Comparison of ENCODE assay signal across 15 cellular contexts in the genomic region with DNA sequence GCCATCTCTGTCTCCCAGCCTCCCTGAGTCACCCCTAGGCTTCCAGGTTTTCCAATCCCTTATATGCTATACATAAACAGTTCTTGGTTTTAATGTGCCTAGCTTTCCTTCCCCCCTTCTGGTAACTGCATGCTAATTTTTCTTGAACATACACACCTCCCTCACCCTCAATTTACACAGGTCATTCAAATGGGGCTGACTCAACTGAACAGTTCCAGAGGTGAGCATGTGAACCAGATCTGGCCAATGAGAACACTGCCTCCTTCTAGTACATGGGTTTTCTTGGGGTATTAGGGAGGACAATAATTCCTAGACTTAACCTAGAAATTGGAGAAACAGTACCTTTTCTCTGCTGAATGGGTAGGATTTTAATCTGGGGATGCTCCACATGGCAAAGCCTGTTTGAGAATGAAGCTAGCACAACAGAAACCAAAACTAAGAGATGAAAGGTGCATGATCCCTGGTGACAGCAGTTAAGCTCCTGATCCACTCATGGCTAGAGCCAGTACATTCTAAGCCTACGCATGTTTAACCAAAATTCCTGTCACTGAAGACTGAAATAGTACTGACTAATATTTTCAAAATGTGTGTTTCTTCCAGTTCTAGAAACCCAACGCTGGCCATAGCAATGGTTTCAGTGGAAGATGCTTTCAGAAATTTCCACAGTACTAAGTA. TPM values are rescaled to one million over a fixed set of nuclear protein-coding genes. Genes with fewer than 3 reads are reported as not detected.
DNase-seq lines count a peak whose midpoint lies in the region; ATAC-seq lines count a peak whose summit lies in the region.
"Had no signal": no experiment of that assay in that cellular context is flagged by ENCODE, and none has a peak within 500 bp of the region (broad histone marks: within the 10 kb centered on the region; RNA-seq: fewer than 3 reads in every experiment).

No MANE protein-coding gene starts in this region.

- peak; percentile 73 for ATAC-seq in activated naive CD8-positive, alpha-beta T cell treated with anti-CD3 and anti-CD28 coated beads, Interleukin-2, amount 50 U/mL, for 24 hours
- peak; percentile 83 for ATAC-seq in stimulated activated naive CD8-positive, alpha-beta T cell treated with anti-CD3 and anti-CD28 coated beads, Interleukin-15, amount 100 ng/mL, for 72 hours
- ATAC-seq: left colon had no signal

- 97 to 99% methylated on average over 2 of the region's 2 CpGs for WGBS in GM23248 (ENCODE audit: low coverage in 1 of 2, low lambda C conversion rate in 2 of 2, missing lambda C conversion rate in 2 of 2), 2 experiments

- in situ Hi-C loops in GM23248 (cut with MboI), result no loop called here

- H3K27ac ChIP-seq in GM23248, result no peak overlapping the region
- H3K27ac ChIP-seq: adrenal gland had no signal

- no peaks in the 10 kb centered on the region for H3K27me3 Mint-ChIP-seq in activated naive CD4-positive, alpha-beta T cell treated with anti-CD3 and anti-CD28 coated beads, Interleukin-2, amount 10 ng/mL, durations not matched to agents 7 days and 5 days
- no peaks in the 10 kb centered on the region for H3K27me3 Mint-ChIP-seq in activated naive CD8-positive, alpha-beta T cell treated with anti-CD3 and anti-CD28 coated beads, Interleukin-2, amount 50 U/mL, for 24 hours
- H3K27me3 Mint-ChIP-seq in stimulated activated naive CD8-positive, alpha-beta T cell treated with anti-CD3 and anti-CD28 coated beads, Interleukin-15, amount 100 ng/mL, for 72 hours, result no peaks in the 10 kb centered on the region

- peaks cover 21% of the 10 kb centered on the region for H3K4me1 ChIP-seq in GM23248 (ENCODE audit: insufficient read depth)
- H3K4me1 ChIP-seq: HAP-1 had no signal

- H3K27ac Mint-ChIP-seq in activated naive CD4-positive, alpha-beta T cell treated with anti-CD3 and anti-CD28 coated beads, Interleukin-2, amount 10 ng/mL, durations not matched to agents 7 days and 5 days, result peak overlapping the region; percentile 62
- no peak overlapping the region for H3K27ac Mint-ChIP-seq in activated naive CD8-positive, alpha-beta T cell treated with anti-CD3 and anti-CD28 coated beads, Interleukin-2, amount 50 U/mL, for 24 hours
- H3K27ac Mint-ChIP-seq in stimulated activated naive CD8-positive, alpha-beta T cell treated with anti-CD3 and anti-CD28 coated beads, Interleukin-15, amount 100 ng/mL, for 72 hours, result no peak overlapping the region

- H3F3A ChIP-seq in GM23248 (ENCODE audit: insufficient read depth), result peaks cover 18% of the 10 kb centered on the region; the same call in 1 of the 2 replicates

- H3K4me1 Mint-ChIP-seq in activated naive CD4-positive, alpha-beta T cell treated with anti-CD3 and anti-CD28 coated beads, Interleukin-2, amount 10 ng/mL, durations not matched to agents 7 days and 5 days, result peaks cover 16% of the 10 kb centered on the region
- H3K4me1 Mint-ChIP-seq in activated naive CD8-positive, alpha-beta T cell treated with anti-CD3 and anti-CD28 coated beads, Interleukin-2, amount 50 U/mL, for 24 hours, result peaks cover 34% of the 10 kb centered on the region
- H3K4me1 Mint-ChIP-seq in stimulated activated naive CD8-positive, alpha-beta T cell treated with anti-CD3 and anti-CD28 coated beads, Interleukin-15, amount 100 ng/mL, for 72 hours, result peaks cover 35% of the 10 kb centered on the region

- H3K27me3 ChIP-seq in GM23248 (replicated peaks; ENCODE audit: insufficient read depth), result no peaks in the 10 kb centered on the region
- H3K27me3 ChIP-seq: adrenal gland had no signal

- no peaks in the 10 kb centered on the region for H3K9me3 ChIP-seq in GM23248 (ENCODE audit: low read depth)
- H3K9me3 ChIP-seq: adrenal gland, HAP-1 had no signal

- no peak overlapping the region for H3K4me3 Mint-ChIP-seq in activated naive CD4-positive, alpha-beta T cell treated with anti-CD3 and anti-CD28 coated beads, Interleukin-2, amount 10 ng/mL, durations not matched to agents 7 days and 5 days
- no peak overlapping the region for H3K4me3 Mint-ChIP-seq in activated naive CD8-positive, alpha-beta T cell treated with anti-CD3 and anti-CD28 coated beads, Interleukin-2, amount 50 U/mL, for 24 hours
- H3K4me3 Mint-ChIP-seq in stimulated activated naive CD8-positive, alpha-beta T cell treated with anti-CD3 and anti-CD28 coated beads, Interleukin-15, amount 100 ng/mL, for 72 hours, result no peak overlapping the region
- H3K4me3 Mint-ChIP-seq: neural crest cell had no signal

- no peak overlapping the region for H3K4me2 ChIP-seq in GM23248 (ENCODE audit: unreplicated experiment)

- CTCF ChIA-PET in activated naive CD4-positive, alpha-beta T cell treated with anti-CD3 and anti-CD28 coated beads, Interleukin-2, amount 10 ng/mL, durations not matched to agents 7 days and 5 days (lab: Charles Lee), result interaction anchor here (1.2 to 1.7 kb wide), 2 partner anchors 11 to 180 kb away, joined by 3 to 5 read pairs; partner anchors contain the start of gene SLC25A12

- H3K79me2 ChIP-seq in GM23248 (ENCODE audit: insufficient read depth), result peaks cover 34% of the 10 kb centered on the region

- no peak overlapping the region for H2AFZ ChIP-seq in GM23248

- H3K36me3 ChIP-seq in GM23248 (ENCODE audit: low read depth), result no peaks in the 10 kb centered on the region
- H3K36me3 ChIP-seq: adrenal gland had no signal

- H3K4me3 ChIP-seq in GM23248, result no peak overlapping the region
- H3K4me3 ChIP-seq: adrenal gland, HAP-1 had no signal

- no peak for DNase-seq in activated naive CD4-positive, alpha-beta T cell treated with anti-CD3 and anti-CD28 coated beads, Interleukin-2, amount 10 ng/mL, durations not matched to agents 7 days and 5 days
- no peak for DNase-seq in activated naive CD4-positive, alpha-beta T cell treated with Interleukin-2 at 50 U/mL for 16 hours
- DNase-seq in GM23248 (peak; percentile 11), A172 (ENCODE audit: low spot score) (no peak), NCI-H526 (lab: John Stamatoyannopoulos, UW) (no peak), kidney tubule cell (ENCODE audit: low spot score) (no peak)
- DNase-seq in activated naive CD8-positive, alpha-beta T cell treated with anti-CD3 and anti-CD28 coated beads, Interleukin-2, amount 50 U/mL, for 24 hours, result no peak
- DNase-seq in stimulated activated naive CD8-positive, alpha-beta T cell treated with anti-CD3 and anti-CD28 coated beads, Interleukin-15, amount 100 ng/mL, for 72 hours, result no peak
- DNase-seq: activated CD4-positive, alpha-beta T cell treated with anti-CD3 and anti-CD28 coated beads for 4 hours; adrenal gland; DMS79 treated with DMSO at 0.1 percent for 48 hours; left colon; OCI-M1 had no signal

- no peak overlapping the region for H3K9ac ChIP-seq in GM23248

- no peaks in the 10 kb centered on the region for H3K9me3 Mint-ChIP-seq in activated naive CD4-positive, alpha-beta T cell treated with anti-CD3 and anti-CD28 coated beads, Interleukin-2, amount 10 ng/mL, durations not matched to agents 7 days and 5 days
- no peaks in the 10 kb centered on the region for H3K9me3 Mint-ChIP-seq in activated naive CD8-positive, alpha-beta T cell treated with anti-CD3 and anti-CD28 coated beads, Interleukin-2, amount 50 U/mL, for 24 hours
- no peaks in the 10 kb centered on the region for H3K9me3 Mint-ChIP-seq in stimulated activated naive CD8-positive, alpha-beta T cell treated with anti-CD3 and anti-CD28 coated beads, Interleukin-15, amount 100 ng/mL, for 72 hours
- H3K9me3 Mint-ChIP-seq: neural crest cell had no signal

- H3K9me2 ChIP-seq in GM23248 (ENCODE audit: insufficient read depth), result no peaks in the 10 kb centered on the region

- H4K20me1 ChIP-seq in GM23248 (ENCODE audit: insufficient read depth), result no peaks in the 10 kb centered on the region

- H3K36me3 Mint-ChIP-seq in activated naive CD4-positive, alpha-beta T cell treated with anti-CD3 and anti-CD28 coated beads, Interleukin-2, amount 10 ng/mL, durations not matched to agents 7 days and 5 days, result peaks cover 13% of the 10 kb centered on the region
- H3K36me3 Mint-ChIP-seq in activated naive CD8-positive, alpha-beta T cell treated with anti-CD3 and anti-CD28 coated beads, Interleukin-2, amount 50 U/mL, for 24 hours (ENCODE audit: low read depth), result peaks cover 6% of the 10 kb centered on the region

RNA-seq across cellular contexts. Expression of gene SLC25A12, which starts 11.8 kb away (rescaled TPM):
- 17.6 and 21.0 TPM in 2 replicates for total RNA-seq in GM23248 (2014; rRNA removed; shearing (Covaris generic))
- polyA plus RNA-seq in GM23248 (2016; fragmentation: Nextera tagmentation; extraction: Ambion mirVana), result 13.7 and 15.1 TPM in 2 replicates
- total RNA-seq in A172 (2014; rRNA removed; shearing (Covaris generic)), result 26.3 and 30.8 TPM in 2 replicates

RNA-seq across cellular contexts. Expression of gene HAT1, which starts 40.0 kb away (rescaled TPM):
- total RNA-seq in GM23248 (2014; rRNA removed; shearing (Covaris generic)), result 43.6 and 56.6 TPM in 2 replicates
- 96.2 and 100 TPM in 2 replicates for polyA plus RNA-seq in GM23248 (2016; fragmentation: Nextera tagmentation; extraction: Ambion mirVana)
- 136 and 197 TPM in 2 replicates for total RNA-seq in A172 (2014; rRNA removed; shearing (Covaris generic))
